Comparison of ENCODE assay signal across 1 cellular context in genomic region chr10:101833466-101833865, GRCh38.
TF ChIP-seq lines count a peak whose summit lies in the region.

No MANE protein-coding gene starts in this region.

TF ChIP-seq in IMR-90, 13 proteins besides CTCF, POLR2A, EP300 and RAD21:
- TF ChIP-seq SMC3 (IDR thresholded peaks at IDR 0.05; ENCODE audit: low read depth, low read length) (no peak), MAFK (IDR thresholded peaks at IDR 0.05; ENCODE audit: low read depth, low read length) (no peak), USF2 (IDR thresholded peaks at IDR 0.05; ENCODE audit: low read depth, low read length) (no peak), BHLHE40 (IDR thresholded peaks at IDR 0.05; ENCODE audit: low read depth, low read length) (no peak), CEBPB (IDR thresholded peaks at IDR 0.05; ENCODE audit: low read depth, low read length) (no peak), RFX5 (IDR thresholded peaks at IDR 0.05; ENCODE audit: low read depth, low read length) (no peak), ELK1 (IDR thresholded peaks at IDR 0.05; ENCODE audit: borderline replicate concordance, low read depth, low read length) (no peak), RCOR1 (IDR thresholded peaks at IDR 0.05; ENCODE audit: insufficient replicate concordance, low read length) (no peak), NFE2L2 (IDR thresholded peaks at IDR 0.05; ENCODE audit: low read depth, low read length) (no peak), CHD1 (IDR thresholded peaks at IDR 0.05; ENCODE audit: low read depth, low read length) (no peak), FOS (IDR thresholded peaks at IDR 0.05; ENCODE audit: low read depth, low read length) (no peak), MXI1 (IDR thresholded peaks at IDR 0.05; ENCODE audit: borderline replicate concordance, low read depth, low read length) (no peak), MAZ (IDR thresholded peaks at IDR 0.05; ENCODE audit: borderline replicate concordance, low read depth, low read length) (no peak)
TF ChIP-seq in IMR-90: peak in this region for 0.
